In the genomic region with DNA sequence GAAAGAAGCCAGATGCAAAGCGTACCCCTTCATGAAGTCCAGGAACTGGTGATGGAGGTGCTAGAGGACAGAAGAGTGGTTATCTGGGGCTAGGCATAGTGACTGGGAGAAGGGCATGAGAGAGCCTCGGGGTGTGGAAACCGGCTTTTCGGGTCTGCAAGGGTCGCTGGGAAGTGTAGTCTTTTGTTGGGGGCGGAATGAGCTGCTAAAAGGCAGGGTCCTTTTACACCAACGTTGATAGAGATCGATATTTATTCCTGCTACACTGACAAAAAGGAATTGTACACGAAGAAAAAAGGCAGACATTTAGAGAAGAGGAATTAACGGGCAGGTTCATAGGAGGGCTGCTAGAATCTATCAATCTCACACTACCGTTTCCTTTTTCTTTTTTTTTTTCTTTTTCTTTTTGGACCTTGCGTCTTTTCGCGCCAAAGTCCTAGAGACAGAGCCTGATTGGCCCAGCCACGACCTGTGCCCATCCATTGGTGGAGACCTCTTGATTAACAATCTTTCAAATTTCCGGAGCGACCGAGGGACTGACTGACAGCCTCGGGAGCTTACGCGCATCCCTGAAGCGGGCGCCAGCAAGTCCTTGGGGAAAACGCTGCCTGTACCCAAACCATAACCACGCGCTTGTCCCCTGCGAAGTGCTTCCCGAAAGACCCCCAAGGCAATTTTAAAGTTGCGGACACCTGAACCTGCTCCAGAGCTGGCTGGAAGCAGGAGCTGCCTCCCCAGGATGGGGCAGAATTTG, we compare ENCODE assay signal across 1 cellular context.
TF ChIP-seq lines count a peak whose summit lies in the region.

No MANE protein-coding gene starts in this region.

TF ChIP-seq in K562, 482 proteins besides CTCF, POLR2A, EP300 and RAD21 (continued from another document and continues in another):
- TF ChIP-seq, protein P1, sequence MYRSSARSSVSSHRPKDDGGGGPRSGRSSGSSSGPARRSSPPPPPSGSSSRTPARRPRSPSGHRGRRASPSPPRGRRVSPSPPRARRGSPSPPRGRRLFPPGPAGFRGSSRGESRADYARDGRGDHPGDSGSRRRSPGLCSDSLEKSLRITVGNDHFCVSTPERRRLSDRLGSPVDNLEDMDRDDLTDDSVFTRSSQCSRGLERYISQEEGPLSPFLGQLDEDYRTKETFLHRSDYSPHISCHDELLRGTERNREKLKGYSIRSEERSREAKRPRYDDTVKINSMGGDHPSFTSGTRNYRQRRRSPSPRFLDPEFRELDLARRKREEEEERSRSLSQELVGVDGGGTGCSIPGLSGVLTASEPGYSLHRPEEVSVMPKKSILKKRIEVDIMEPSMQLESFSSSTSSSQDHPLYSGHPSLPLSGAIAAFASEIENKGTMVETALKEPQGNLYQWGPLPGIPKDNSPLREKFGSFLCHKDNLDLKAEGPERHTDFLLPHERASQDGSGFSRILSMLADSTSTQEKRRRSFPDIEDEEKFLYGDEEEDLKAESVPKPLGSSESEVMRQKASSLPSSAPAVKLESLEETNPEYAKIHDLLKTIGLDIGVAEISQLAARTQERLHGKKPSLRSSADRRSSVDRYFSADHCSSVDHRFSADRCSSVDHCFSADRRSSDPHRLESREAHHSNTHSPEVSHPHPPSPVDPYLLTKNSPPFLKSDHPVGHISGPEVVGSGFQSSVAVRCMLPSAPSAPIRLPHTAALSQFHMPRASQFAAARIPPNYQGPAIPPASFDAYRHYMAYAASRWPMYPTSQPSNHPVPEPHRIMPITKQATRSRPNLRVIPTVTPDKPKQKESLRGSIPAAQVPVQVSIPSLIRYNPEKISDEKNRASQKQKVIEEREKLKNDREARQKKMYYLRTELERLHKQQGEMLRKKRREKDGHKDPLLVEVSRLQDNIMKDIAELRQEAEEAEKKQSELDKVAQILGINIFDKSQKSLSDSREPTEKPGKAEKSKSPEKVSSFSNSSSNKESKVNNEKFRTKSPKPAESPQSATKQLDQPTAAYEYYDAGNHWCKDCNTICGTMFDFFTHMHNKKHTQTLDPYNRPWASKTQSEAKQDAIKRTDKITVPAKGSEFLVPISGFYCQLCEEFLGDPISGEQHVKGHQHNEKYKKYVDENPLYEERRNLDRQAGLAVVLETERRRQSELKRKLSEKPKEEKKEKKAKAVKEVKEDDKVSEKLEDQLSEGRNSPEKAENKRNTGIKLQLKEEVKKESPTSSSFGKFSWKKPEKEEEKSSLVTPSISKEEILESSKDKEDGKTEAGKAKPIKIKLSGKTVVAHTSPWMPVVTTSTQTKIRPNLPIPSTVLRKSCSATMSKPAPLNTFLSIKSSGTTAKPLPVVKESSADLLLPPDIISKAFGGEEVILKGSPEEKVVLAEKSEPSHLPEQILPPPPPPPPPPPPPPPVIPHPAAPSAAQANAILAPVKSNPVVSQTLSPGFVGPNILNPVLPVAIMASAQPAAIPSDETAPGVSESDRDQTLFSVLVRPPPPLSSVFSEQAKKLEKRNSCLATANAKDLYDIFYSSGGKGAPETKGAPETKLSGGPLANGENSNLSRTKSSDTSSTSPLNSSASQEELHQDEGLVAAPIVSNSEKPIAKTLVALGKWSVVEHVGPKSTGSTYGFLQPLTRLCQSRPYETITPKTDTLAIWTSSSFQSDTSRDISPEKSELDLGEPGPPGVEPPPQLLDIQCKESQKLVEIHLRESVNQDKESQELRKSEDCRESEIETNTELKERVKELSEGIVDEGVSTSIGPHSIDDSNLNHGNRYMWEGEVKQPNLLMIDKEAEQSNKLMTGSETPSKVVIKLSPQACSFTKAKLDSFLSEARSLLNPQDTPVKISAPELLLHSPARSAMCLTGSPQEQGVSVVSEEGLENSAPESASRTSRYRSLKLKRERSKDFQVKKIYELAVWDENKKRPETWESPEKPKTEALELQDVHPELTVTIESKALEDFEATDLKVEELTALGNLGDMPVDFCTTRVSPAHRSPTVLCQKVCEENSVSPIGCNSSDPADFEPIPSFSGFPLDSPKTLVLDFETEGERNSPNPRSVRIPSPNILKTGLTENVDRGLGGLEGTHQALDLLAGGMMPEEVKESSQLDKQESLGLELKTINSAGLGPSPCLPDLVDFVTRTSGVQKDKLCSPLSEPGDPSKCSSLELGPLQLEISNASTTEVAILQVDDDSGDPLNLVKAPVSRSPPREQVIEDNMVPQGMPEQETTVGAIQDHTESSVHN (IDR thresholded peaks at IDR 0.05; ENCODE audit: borderline replicate concordance in 1 of 2, low read depth in 1 of 2): no peak
- TF ChIP-seq EWSR1 (IDR thresholded peaks at IDR 0.05; ENCODE audit: borderline replicate concordance, low read depth, partially characterized antibody) (no peak), KAT8 (IDR thresholded peaks at IDR 0.05; ENCODE audit: low read depth) (no peak), FOXA3 (CRISPR knock-in tag; conservative IDR thresholded peaks at IDR 0.05 in 1 of 2, IDR thresholded peaks at IDR 0.05 in 1 of 2) (no peak), FOXM1 (IDR thresholded peaks at IDR 0.05; ENCODE audit: low read depth) (peak; percentile 91), FOXM1 (CRISPR knock-in tag; IDR thresholded peaks at IDR 0.05; ENCODE audit: low read depth) (no peak), PHF8 (IDR thresholded peaks at IDR 0.05; ENCODE audit: borderline replicate concordance, low read length) (peak; percentile 48; the same call in 1 of the 2 replicates), NRF1 (conservative IDR thresholded peaks at IDR 0.05 in 1 of 2, IDR thresholded peaks at IDR 0.05 in 1 of 2) (peak; percentile 37 to 56; a peak in 3 of 4 replicates), MBD2 (IDR thresholded peaks at IDR 0.05; ENCODE audit: borderline replicate concordance, low read depth) (peak; percentile 3; the same call in 1 of the 2 replicates), HDAC3 (IDR thresholded peaks at IDR 0.05; ENCODE audit: borderline replicate concordance, partially characterized antibody) (no peak), PYGO2 (tag; IDR thresholded peaks at IDR 0.05) (no peak), ZNF253 (CRISPR knock-in tag; conservative IDR thresholded peaks at IDR 0.05) (no peak), FIP1L1 (IDR thresholded peaks at IDR 0.05; ENCODE audit: low read depth, low read length, poor library complexity, severe bottlenecking) (no peak), EHMT2 (IDR thresholded peaks at IDR 0.05) (0 out of 2 replicates have a peak, but pooled peaks have one; percentile 17), ATF1 (CRISPR knock-in tag; IDR thresholded peaks at IDR 0.05) (no peak), ATF1 (tag; IDR thresholded peaks at IDR 0.05) (peak; percentile 72), HDAC1 (IDR thresholded peaks at IDR 0.05) (peak in 1 of 2 experiments; percentile 50; a peak in 1 of 4 replicates), EZH2 (IDR thresholded peaks at IDR 0.05; ENCODE audit: borderline replicate concordance, low read depth, low read length) (no peak), ZNF134 (CRISPR knock-in tag; conservative IDR thresholded peaks at IDR 0.05) (no peak), CAMTA2 (CRISPR knock-in tag; conservative IDR thresholded peaks at IDR 0.05) (no peak), CHD1 (IDR thresholded peaks at IDR 0.05; ENCODE audit: low read length) (no peak), SRSF1 (IDR thresholded peaks at IDR 0.05; ENCODE audit: low read depth, low read length) (no peak)
- TF ChIP-seq, protein P2, sequence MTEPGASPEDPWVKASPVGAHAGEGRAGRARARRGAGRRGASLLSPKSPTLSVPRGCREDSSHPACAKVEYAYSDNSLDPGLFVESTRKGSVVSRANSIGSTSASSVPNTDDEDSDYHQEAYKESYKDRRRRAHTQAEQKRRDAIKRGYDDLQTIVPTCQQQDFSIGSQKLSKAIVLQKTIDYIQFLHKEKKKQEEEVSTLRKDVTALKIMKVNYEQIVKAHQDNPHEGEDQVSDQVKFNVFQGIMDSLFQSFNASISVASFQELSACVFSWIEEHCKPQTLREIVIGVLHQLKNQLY (CRISPR knock-in tag; conservative IDR thresholded peaks at IDR 0.05): no peak
- TF ChIP-seq, protein P3, sequence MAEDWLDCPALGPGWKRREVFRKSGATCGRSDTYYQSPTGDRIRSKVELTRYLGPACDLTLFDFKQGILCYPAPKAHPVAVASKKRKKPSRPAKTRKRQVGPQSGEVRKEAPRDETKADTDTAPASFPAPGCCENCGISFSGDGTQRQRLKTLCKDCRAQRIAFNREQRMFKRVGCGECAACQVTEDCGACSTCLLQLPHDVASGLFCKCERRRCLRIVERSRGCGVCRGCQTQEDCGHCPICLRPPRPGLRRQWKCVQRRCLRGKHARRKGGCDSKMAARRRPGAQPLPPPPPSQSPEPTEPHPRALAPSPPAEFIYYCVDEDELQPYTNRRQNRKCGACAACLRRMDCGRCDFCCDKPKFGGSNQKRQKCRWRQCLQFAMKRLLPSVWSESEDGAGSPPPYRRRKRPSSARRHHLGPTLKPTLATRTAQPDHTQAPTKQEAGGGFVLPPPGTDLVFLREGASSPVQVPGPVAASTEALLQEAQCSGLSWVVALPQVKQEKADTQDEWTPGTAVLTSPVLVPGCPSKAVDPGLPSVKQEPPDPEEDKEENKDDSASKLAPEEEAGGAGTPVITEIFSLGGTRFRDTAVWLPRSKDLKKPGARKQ (CRISPR knock-in tag; IDR thresholded peaks at IDR 0.05): no peak
- TF ChIP-seq, protein P4, sequence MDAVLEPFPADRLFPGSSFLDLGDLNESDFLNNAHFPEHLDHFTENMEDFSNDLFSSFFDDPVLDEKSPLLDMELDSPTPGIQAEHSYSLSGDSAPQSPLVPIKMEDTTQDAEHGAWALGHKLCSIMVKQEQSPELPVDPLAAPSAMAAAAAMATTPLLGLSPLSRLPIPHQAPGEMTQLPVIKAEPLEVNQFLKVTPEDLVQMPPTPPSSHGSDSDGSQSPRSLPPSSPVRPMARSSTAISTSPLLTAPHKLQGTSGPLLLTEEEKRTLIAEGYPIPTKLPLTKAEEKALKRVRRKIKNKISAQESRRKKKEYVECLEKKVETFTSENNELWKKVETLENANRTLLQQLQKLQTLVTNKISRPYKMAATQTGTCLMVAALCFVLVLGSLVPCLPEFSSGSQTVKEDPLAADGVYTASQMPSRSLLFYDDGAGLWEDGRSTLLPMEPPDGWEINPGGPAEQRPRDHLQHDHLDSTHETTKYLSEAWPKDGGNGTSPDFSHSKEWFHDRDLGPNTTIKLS (IDR thresholded peaks at IDR 0.05; ENCODE audit: borderline replicate concordance, low read depth): peak; percentile 72; the same call in 1 of the 2 replicates
- TF ChIP-seq, protein P5, sequence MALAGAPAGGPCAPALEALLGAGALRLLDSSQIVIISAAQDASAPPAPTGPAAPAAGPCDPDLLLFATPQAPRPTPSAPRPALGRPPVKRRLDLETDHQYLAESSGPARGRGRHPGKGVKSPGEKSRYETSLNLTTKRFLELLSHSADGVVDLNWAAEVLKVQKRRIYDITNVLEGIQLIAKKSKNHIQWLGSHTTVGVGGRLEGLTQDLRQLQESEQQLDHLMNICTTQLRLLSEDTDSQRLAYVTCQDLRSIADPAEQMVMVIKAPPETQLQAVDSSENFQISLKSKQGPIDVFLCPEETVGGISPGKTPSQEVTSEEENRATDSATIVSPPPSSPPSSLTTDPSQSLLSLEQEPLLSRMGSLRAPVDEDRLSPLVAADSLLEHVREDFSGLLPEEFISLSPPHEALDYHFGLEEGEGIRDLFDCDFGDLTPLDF (CRISPR knock-in tag; IDR thresholded peaks at IDR 0.05): peak; percentile 83
- TF ChIP-seq, protein P6, sequence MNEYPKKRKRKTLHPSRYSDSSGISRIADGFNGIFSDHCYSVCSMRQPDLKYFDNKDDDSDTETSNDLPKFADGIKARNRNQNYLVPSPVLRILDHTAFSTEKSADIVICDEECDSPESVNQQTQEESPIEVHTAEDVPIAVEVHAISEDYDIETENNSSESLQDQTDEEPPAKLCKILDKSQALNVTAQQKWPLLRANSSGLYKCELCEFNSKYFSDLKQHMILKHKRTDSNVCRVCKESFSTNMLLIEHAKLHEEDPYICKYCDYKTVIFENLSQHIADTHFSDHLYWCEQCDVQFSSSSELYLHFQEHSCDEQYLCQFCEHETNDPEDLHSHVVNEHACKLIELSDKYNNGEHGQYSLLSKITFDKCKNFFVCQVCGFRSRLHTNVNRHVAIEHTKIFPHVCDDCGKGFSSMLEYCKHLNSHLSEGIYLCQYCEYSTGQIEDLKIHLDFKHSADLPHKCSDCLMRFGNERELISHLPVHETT (CRISPR knock-in tag; conservative IDR thresholded peaks at IDR 0.05 in 1 of 2, IDR thresholded peaks at IDR 0.05 in 1 of 2): no peak
- TF ChIP-seq, protein P7, sequence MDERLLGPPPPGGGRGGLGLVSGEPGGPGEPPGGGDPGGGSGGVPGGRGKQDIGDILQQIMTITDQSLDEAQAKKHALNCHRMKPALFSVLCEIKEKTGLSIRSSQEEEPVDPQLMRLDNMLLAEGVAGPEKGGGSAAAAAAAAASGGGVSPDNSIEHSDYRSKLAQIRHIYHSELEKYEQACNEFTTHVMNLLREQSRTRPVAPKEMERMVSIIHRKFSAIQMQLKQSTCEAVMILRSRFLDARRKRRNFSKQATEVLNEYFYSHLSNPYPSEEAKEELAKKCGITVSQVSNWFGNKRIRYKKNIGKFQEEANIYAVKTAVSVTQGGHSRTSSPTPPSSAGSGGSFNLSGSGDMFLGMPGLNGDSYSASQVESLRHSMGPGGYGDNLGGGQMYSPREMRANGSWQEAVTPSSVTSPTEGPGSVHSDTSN (CRISPR knock-in tag; IDR thresholded peaks at IDR 0.05; ENCODE audit: low read depth): peak; percentile 41; the same call in 1 of the 2 replicates
- TF ChIP-seq, protein P7 (tag; conservative IDR thresholded peaks at IDR 0.05; ENCODE audit: low read depth): no peak; the same call in none of the 2 replicates
- TF ChIP-seq, protein P8, sequence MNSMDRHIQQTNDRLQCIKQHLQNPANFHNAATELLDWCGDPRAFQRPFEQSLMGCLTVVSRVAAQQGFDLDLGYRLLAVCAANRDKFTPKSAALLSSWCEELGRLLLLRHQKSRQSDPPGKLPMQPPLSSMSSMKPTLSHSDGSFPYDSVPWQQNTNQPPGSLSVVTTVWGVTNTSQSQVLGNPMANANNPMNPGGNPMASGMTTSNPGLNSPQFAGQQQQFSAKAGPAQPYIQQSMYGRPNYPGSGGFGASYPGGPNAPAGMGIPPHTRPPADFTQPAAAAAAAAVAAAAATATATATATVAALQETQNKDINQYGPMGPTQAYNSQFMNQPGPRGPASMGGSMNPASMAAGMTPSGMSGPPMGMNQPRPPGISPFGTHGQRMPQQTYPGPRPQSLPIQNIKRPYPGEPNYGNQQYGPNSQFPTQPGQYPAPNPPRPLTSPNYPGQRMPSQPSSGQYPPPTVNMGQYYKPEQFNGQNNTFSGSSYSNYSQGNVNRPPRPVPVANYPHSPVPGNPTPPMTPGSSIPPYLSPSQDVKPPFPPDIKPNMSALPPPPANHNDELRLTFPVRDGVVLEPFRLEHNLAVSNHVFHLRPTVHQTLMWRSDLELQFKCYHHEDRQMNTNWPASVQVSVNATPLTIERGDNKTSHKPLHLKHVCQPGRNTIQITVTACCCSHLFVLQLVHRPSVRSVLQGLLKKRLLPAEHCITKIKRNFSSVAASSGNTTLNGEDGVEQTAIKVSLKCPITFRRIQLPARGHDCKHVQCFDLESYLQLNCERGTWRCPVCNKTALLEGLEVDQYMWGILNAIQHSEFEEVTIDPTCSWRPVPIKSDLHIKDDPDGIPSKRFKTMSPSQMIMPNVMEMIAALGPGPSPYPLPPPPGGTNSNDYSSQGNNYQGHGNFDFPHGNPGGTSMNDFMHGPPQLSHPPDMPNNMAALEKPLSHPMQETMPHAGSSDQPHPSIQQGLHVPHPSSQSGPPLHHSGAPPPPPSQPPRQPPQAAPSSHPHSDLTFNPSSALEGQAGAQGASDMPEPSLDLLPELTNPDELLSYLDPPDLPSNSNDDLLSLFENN (IDR thresholded peaks at IDR 0.05; ENCODE audit: low read depth in 2 of 2, low read length in 2 of 2): no peak
